In genomic region chr4:103497692-103498091, GRCh38 we compare ENCODE assay signal across 12 cellular contexts.
DNase-seq lines count a peak whose midpoint lies in the region; ATAC-seq and TF ChIP-seq lines count a peak whose summit lies in the region.
"Had no signal": no experiment of that assay in that cellular context is flagged by ENCODE, and none has a peak within 500 bp of the region (broad histone marks: within the 10 kb centered on the region; RNA-seq: fewer than 3 reads in every experiment).

No MANE protein-coding gene starts in this region.

- H3K4me3 ChIP-seq in GM12865 (ENCODE audit: low read depth, low read length) = no peak overlapping the region
- H3K4me3 ChIP-seq: SK-N-MC, testis had no signal

- TF ChIP-seq CTCF in GM12865 (IDR thresholded peaks at IDR 0.05; ENCODE audit: insufficient read depth, low read depth, low read length, missing control alignments) = no peak

- ATAC-seq in GM19455 (IDR thresholded peaks at IDR 0.05; ENCODE audit: unreplicated experiment) (peak; percentile 41), HG02870 (IDR thresholded peaks at IDR 0.05; ENCODE audit: unreplicated experiment) (peak; percentile 41), HG03520 (IDR thresholded peaks at IDR 0.05; ENCODE audit: unreplicated experiment) (peak; percentile 30)
- ATAC-seq: effector memory CD8-positive, alpha-beta T cell had no signal

- DNase-seq in GM12865 (ENCODE audit: low read depth) (peak; percentile 49), KG1 (lab: John Stamatoyannopoulos, UW) (no peak), NCI-H82 treated with DMSO at 0.1 percent for 48 hours (lab: John Stamatoyannopoulos, UW; ENCODE audit: unreplicated experiment) (no peak), AML-193 (lab: John Stamatoyannopoulos, UW) (no peak), NOMO-1 treated with dmso at 0.1 percent for 144 hours (lab: John Stamatoyannopoulos, UW; ENCODE audit: unreplicated experiment) (no peak)
- DNase-seq: effector memory CD8-positive, alpha-beta T cell; midbrain; testis had no signal
